In genomic region chr6:14656676-14657075, GRCh38 we compare ENCODE assay signal across 12 cellular contexts.
DNase-seq lines count a peak whose midpoint lies in the region; ATAC-seq and TF ChIP-seq lines count a peak whose summit lies in the region.
"Had no signal": no experiment of that assay in that cellular context is flagged by ENCODE, and none has a peak within 500 bp of the region (broad histone marks: within the 10 kb centered on the region; RNA-seq: fewer than 3 reads in every experiment).

No MANE protein-coding gene starts in this region.

- H4K20me1 ChIP-seq in neural progenitor cell (ENCODE audit: low read depth), result no peaks in the 10 kb centered on the region

- DNase-seq in CD4-positive, CD25-positive, alpha-beta regulatory T cell, result no peak
- DNase-seq in SKM-1 (lab: John Stamatoyannopoulos, UW; ENCODE audit: unreplicated experiment) (peak; percentile 47), immature natural killer cell (no peak), neural progenitor cell (ENCODE audit: low spot score) (no peak), amygdala (lab: John Stamatoyannopoulos, UW) (no peak), activated gamma-delta T cell treated with Interleukin-2 at 50 U/mL for 16 hours (no peak)
- DNase-seq in stimulated activated CD8-positive, alpha-beta memory T cell treated with anti-CD3 and anti-CD28 coated beads, Interleukin-4, amount 100 ng/mL, for 48 hours, result no peak
- DNase-seq: activated CD4-positive, alpha-beta T cell treated with anti-CD3 and anti-CD28 coated beads for 36 hours; NCI-H1417 had no signal

- H3K4me1 Mint-ChIP-seq in CD4-positive, CD25-positive, alpha-beta regulatory T cell, result peaks cover 3 to 19% (median 15%) of the 10 kb centered on the region in 4 donors
- H3K4me1 Mint-ChIP-seq in immature natural killer cell, result peaks cover 30 to 31% of the 10 kb centered on the region in 2 donors
- peaks cover 26% of the 10 kb centered on the region for H3K4me1 Mint-ChIP-seq in neural progenitor cell

- H3K9ac ChIP-seq in neural progenitor cell, result no peak overlapping the region

- no peak for ATAC-seq in CD4-positive, CD25-positive, alpha-beta regulatory T cell (ENCODE audit: low read depth in 2 of 2)

- H3K27ac Mint-ChIP-seq in CD4-positive, CD25-positive, alpha-beta regulatory T cell, result peak overlapping the region in 1 of 3 donors; percentile 74
- peak overlapping the region in 5 of 6 donors; percentile 37 to 84 (median 71) for H3K27ac Mint-ChIP-seq in immature natural killer cell
- H3K27ac Mint-ChIP-seq in neural progenitor cell, result no peak overlapping the region
- H3K27ac Mint-ChIP-seq: mesothelial cell of epicardium had no signal

- no peak overlapping the region for H3K4me2 ChIP-seq in neural progenitor cell

- no peak for TF ChIP-seq CTCF in neural progenitor cell (IDR thresholded peaks at IDR 0.05)

- peaks cover 6% of the 10 kb centered on the region for H3K27me3 Mint-ChIP-seq in CD4-positive, CD25-positive, alpha-beta regulatory T cell
- H3K27me3 Mint-ChIP-seq in immature natural killer cell (ENCODE audit: low read depth in 3 of 3) (peaks cover 4 to 10% (median 5%) of the 10 kb centered on the region in 3 donors), neural progenitor cell (ENCODE audit: insufficient read depth, low read depth) (peaks cover 5% of the 10 kb centered on the region)
- H3K27me3 Mint-ChIP-seq: activated CD4-positive, alpha-beta T cell treated with anti-CD3 and anti-CD28 coated beads for 36 hours had no signal

- H3K36me3 ChIP-seq in CD4-positive, CD25-positive, alpha-beta regulatory T cell (ENCODE audit: control insufficient read depth, insufficient read depth, low read length), result no peaks in the 10 kb centered on the region
- H3K36me3 ChIP-seq in KOPT-K1 (ENCODE audit: insufficient read depth, low read length) (no peaks in the 10 kb centered on the region), neural progenitor cell (no peaks in the 10 kb centered on the region)

- no peaks in the 10 kb centered on the region for H3K36me3 Mint-ChIP-seq in CD4-positive, CD25-positive, alpha-beta regulatory T cell
- H3K36me3 Mint-ChIP-seq in immature natural killer cell (no peaks in the 10 kb centered on the region), neural progenitor cell (no peaks in the 10 kb centered on the region)
- H3K36me3 Mint-ChIP-seq: mesothelial cell of epicardium had no signal

- H3K27me3 ChIP-seq in CD4-positive, CD25-positive, alpha-beta regulatory T cell (ENCODE audit: control insufficient read depth, insufficient read depth, low read length), result peaks cover 3% of the 10 kb centered on the region
- no peaks in the 10 kb centered on the region for H3K27me3 ChIP-seq in neural progenitor cell

- H3K27ac ChIP-seq in CD4-positive, CD25-positive, alpha-beta regulatory T cell (ENCODE audit: insufficient read depth, low read length, poor library complexity, severe bottlenecking), result no peak overlapping the region
- H3K27ac ChIP-seq in KOPT-K1 (ENCODE audit: low read depth, low read length, poor library complexity, severe bottlenecking) (peak overlapping the region; percentile 58), neural progenitor cell (no peak overlapping the region)

- H3K4me1 ChIP-seq in CD4-positive, CD25-positive, alpha-beta regulatory T cell (ENCODE audit: control insufficient read depth, insufficient read depth, low read length, poor library complexity, severe bottlenecking), result peaks cover 15% of the 10 kb centered on the region
- H3K4me1 ChIP-seq in neural progenitor cell, result peaks cover 20% of the 10 kb centered on the region

- H3K9me3 Mint-ChIP-seq in CD4-positive, CD25-positive, alpha-beta regulatory T cell, result peaks cover 0 to 3% (median 0%) of the 10 kb centered on the region in 7 donors
- no peaks in the 10 kb centered on the region for H3K9me3 Mint-ChIP-seq in immature natural killer cell
- H3K9me3 Mint-ChIP-seq in neural progenitor cell, result no peaks in the 10 kb centered on the region
- H3K9me3 Mint-ChIP-seq: mesothelial cell of epicardium had no signal

- no peak overlapping the region for H2AFZ ChIP-seq in neural progenitor cell (replicated peaks)

- H3F3A ChIP-seq in neural progenitor cell (ENCODE audit: low read depth), result no peaks in the 10 kb centered on the region

- H3K4me3 Mint-ChIP-seq in CD4-positive, CD25-positive, alpha-beta regulatory T cell, result no peak overlapping the region
- H3K4me3 Mint-ChIP-seq in immature natural killer cell, result peak overlapping the region in 3 of 5 donors; percentile 5 to 45 (median 38)
- H3K4me3 Mint-ChIP-seq in neural progenitor cell, result no peak overlapping the region
- H3K4me3 Mint-ChIP-seq: mesothelial cell of epicardium had no signal

- H3K79me2 ChIP-seq in neural progenitor cell (ENCODE audit: low read depth), result no peaks in the 10 kb centered on the region

- H3K9me3 ChIP-seq in CD4-positive, CD25-positive, alpha-beta regulatory T cell (ENCODE audit: control insufficient read depth in 2 of 2, low read length in 2 of 2), result peaks cover 0 to 1% of the 10 kb centered on the region in 2 experiments
- H3K9me3 ChIP-seq in KOPT-K1 (ENCODE audit: insufficient read depth, low read length, poor library complexity, severe bottlenecking) (no peaks in the 10 kb centered on the region), neural progenitor cell (ENCODE audit: low read depth) (no peaks in the 10 kb centered on the region)

- H3K4me3 ChIP-seq in CD4-positive, CD25-positive, alpha-beta regulatory T cell (ENCODE audit: low read depth, low read length), result peak overlapping the region; percentile 22
- H3K4me3 ChIP-seq in neural progenitor cell, result no peak overlapping the region
- H3K4me3 ChIP-seq: skin epidermis had no signal

Comparison
In these comparisons a context has a peak if more than half of its experiments do, and no peak if none do; other contexts are left out.
1. H3K4me3 Mint-ChIP-seq: peak in immature natural killer cell (3 of 5); none in CD4-positive, CD25-positive, alpha-beta regulatory T cell (0 of 4) and neural progenitor cell (single experiment).